9 cellular contexts compared by ENCODE assay signal in genomic region chr17:62778990-62779681, GRCh38. TPM values are rescaled to one million over a fixed set of nuclear protein-coding genes. Genes with fewer than 3 reads are reported as not detected.
DNase-seq lines count a peak whose midpoint lies in the region; ATAC-seq and TF ChIP-seq lines count a peak whose summit lies in the region.
"Had no signal": no experiment of that assay in that cellular context is flagged by ENCODE, and none has a peak within 500 bp of the region (broad histone marks: within the 10 kb centered on the region; RNA-seq: fewer than 3 reads in every experiment).

No MANE protein-coding gene starts in this region.

- H3K9me3 Mint-ChIP-seq in activated T-cell treated with anti-CD3 and anti-CD28 coated beads, Interleukin-2, amount 50 U/mL, for 24 hours, result peaks cover 8% of the 10 kb centered on the region

- H3K4me1 ChIP-seq in gastrocnemius medialis, result no peaks in the 10 kb centered on the region

- no peak overlapping the region for H3K4me2 ChIP-seq in neural cell (ENCODE audit: low read length)

- H3K27ac ChIP-seq in neural cell (ENCODE audit: low read length) (peak overlapping the region; percentile 50), gastrocnemius medialis (no peak overlapping the region)

- H3K9me2 ChIP-seq in neural cell (ENCODE audit: insufficient read depth, low read length), result no peaks in the 10 kb centered on the region

- H3K79me2 ChIP-seq in neural cell (replicated peaks; ENCODE audit: insufficient read depth, low read length), result no peaks in the 10 kb centered on the region

- H3K4me1 Mint-ChIP-seq in activated T-cell treated with anti-CD3 and anti-CD28 coated beads, Interleukin-2, amount 50 U/mL, for 24 hours (ENCODE audit: low read depth), result no peaks in the 10 kb centered on the region

- no peak overlapping the region for H3K4me3 ChIP-seq in neural cell (ENCODE audit: low read length)
- H3K4me3 ChIP-seq in gastrocnemius medialis, result no peak overlapping the region

- H2AFZ ChIP-seq in neural cell (ENCODE audit: low read depth, low read length), result peak overlapping the region; percentile 1

- H3K36me3 ChIP-seq in neural cell (ENCODE audit: insufficient read depth, low read length) (no peaks in the 10 kb centered on the region), gastrocnemius medialis (no peaks in the 10 kb centered on the region)

- no peak overlapping the region for H3K27ac Mint-ChIP-seq in activated T-cell treated with anti-CD3 and anti-CD28 coated beads, Interleukin-2, amount 50 U/mL, for 24 hours

- no peaks in the 10 kb centered on the region for H4K20me1 ChIP-seq in neural cell (ENCODE audit: insufficient read depth)

- TF ChIP-seq RAD21 in neural cell (conservative IDR thresholded peaks at IDR 0.05), result no peak

- in situ Hi-C loops in gastrocnemius medialis (cut with MboI; ENCODE audit: low sequenced_read_pairs in 4 of 4), result no loop called here

- peak; percentile 36 for TF ChIP-seq EP300 in neural cell (conservative IDR thresholded peaks at IDR 0.05; ENCODE audit: poor library complexity, severe bottlenecking)

- ATAC-seq in gastrocnemius medialis, result no peak
- no peak for ATAC-seq in HG02798 (IDR thresholded peaks at IDR 0.05; ENCODE audit: poor library complexity, unreplicated experiment)
- no peak for ATAC-seq in GM21737 (IDR thresholded peaks at IDR 0.05; ENCODE audit: unreplicated experiment)

- peak overlapping the region; percentile 17 for H3K9ac ChIP-seq in neural cell (ENCODE audit: low read length)

- no peak for TF ChIP-seq CTCF in neural cell (IDR thresholded peaks at IDR 0.05; ENCODE audit: poor library complexity, severe bottlenecking)
- TF ChIP-seq CTCF in gastrocnemius medialis (IDR thresholded peaks at IDR 0.05 in 4 of 5, conservative IDR thresholded peaks at IDR 0.05 in 1 of 5), result no peak

- DNase-seq in DMS153 treated with DMSO at 0.1 percent for 48 hours (lab: John Stamatoyannopoulos, UW; ENCODE audit: unreplicated experiment) (peak; percentile 70), NCI-H2029 (lab: John Stamatoyannopoulos, UW) (peak; percentile 93), brain pericyte (ENCODE audit: low read depth, low spot score) (peak; percentile 86), gastrocnemius medialis (no peak)
- DNase-seq in activated T-cell treated with anti-CD3 and anti-CD28 coated beads, Interleukin-2, amount 50 U/mL, for 24 hours, result no peak

- no peaks in the 10 kb centered on the region for H3F3A ChIP-seq in neural cell (ENCODE audit: insufficient read depth, low read length, poor library complexity, severe bottlenecking)

- H3K27me3 ChIP-seq in neural cell (ENCODE audit: insufficient read depth, low read depth, low read length) (no peaks in the 10 kb centered on the region), gastrocnemius medialis (no peaks in the 10 kb centered on the region)

- no peaks in the 10 kb centered on the region for H3K36me3 Mint-ChIP-seq in activated T-cell treated with anti-CD3 and anti-CD28 coated beads, Interleukin-2, amount 50 U/mL, for 24 hours (ENCODE audit: low read depth)

- TF ChIP-seq POLR2A in gastrocnemius medialis (IDR thresholded peaks at IDR 0.05), result no peak

- intact Hi-C loops in gastrocnemius medialis (cut with DNase I; ENCODE audit: low total_unique reads), result no loop called here

- no peak overlapping the region for H3K4me3 Mint-ChIP-seq in activated T-cell treated with anti-CD3 and anti-CD28 coated beads, Interleukin-2, amount 50 U/mL, for 24 hours

- peaks cover 13% of the 10 kb centered on the region for H3K27me3 Mint-ChIP-seq in activated T-cell treated with anti-CD3 and anti-CD28 coated beads, Interleukin-2, amount 50 U/mL, for 24 hours

- no peaks in the 10 kb centered on the region for H3K9me3 ChIP-seq in neural cell (ENCODE audit: low read length)
- H3K9me3 ChIP-seq in gastrocnemius medialis, result no peaks in the 10 kb centered on the region

TF ChIP-seq in neural cell, 6 proteins besides CTCF, POLR2A, EP300 and RAD21:
- TF ChIP-seq POLR2AphosphoS5 (IDR thresholded peaks at IDR 0.05) (no peak), EZH2 (IDR thresholded peaks at IDR 0.05; ENCODE audit: borderline replicate concordance, insufficient read depth, low read length, poor library complexity, severe bottlenecking) (no peak)

RNA-seq across cellular contexts. Expression of gene MARCHF10, which starts 29.0 kb away (rescaled TPM):
- polyA plus RNA-seq in neural cell, result 0.27 and 1.7 TPM in 2 replicates
- polyA minus RNA-seq in neural cell, result not detected in 2 replicates
- not detected for total RNA-seq in gastrocnemius medialis
- total RNA-seq: endothelial cell of umbilical vein had no signal

Comparison
In these comparisons a context has a peak if more than half of its experiments do, and no peak if none do; other contexts are left out.
1. DNase-seq: peak in DMS153 treated with DMSO at 0.1 percent for 48 hours (single experiment), NCI-H2029 (single experiment) and brain pericyte (single experiment); none in activated T-cell treated with anti-CD3 and anti-CD28 coated beads, Interleukin-2, amount 50 U/mL, for 24 hours (single experiment) and gastrocnemius medialis (0 of 2).